ENCODE assay signal across 8 cellular contexts in genomic region chr2:117470311-117471095, GRCh38.
A peak's percentile ranks its signal among the peaks of the same experiment; 100 is the strongest.
DNase-seq lines count a peak whose midpoint lies in the region; ATAC-seq and TF ChIP-seq lines count a peak whose summit lies in the region.

No MANE protein-coding gene starts in this region.

- DNase-seq in natural killer cell (no peak), PC-9 (peak in 1 of 2 experiments; percentile 4), fibroblast of mammary gland (ENCODE audit: low read depth) (peak; percentile 2), vagina (ENCODE audit: extremely low spot score in 2 of 2) (no peak), osteoblast (ENCODE audit: insufficient read length, low spot score, missing footprints) (no peak)
- DNase-seq in natural killer cell treated with Interleukin-12 subunit alpha and Interleukin-12 subunit beta and Interleukin-15 and Interleukin-18, amount 100 ng/mL, for 72 hours (ENCODE audit: low spot score): no peak
- DNase-seq in stimulated activated naive B cell treated with anti-CD40 and anti-IgM and Interleukin-4, amounts not matched to agents 10 μg/mL and 1 μg/mL and 100 μg/mL, for 72 hours: no peak

- no peaks in the 10 kb centered on the region for H3K9me2 ChIP-seq in PC-9 (ENCODE audit: insufficient read depth)

- no peaks in the 10 kb centered on the region for H3K27me3 Mint-ChIP-seq in natural killer cell (ENCODE audit: low read depth in 2 of 2)
- H3K27me3 Mint-ChIP-seq in natural killer cell treated with Interleukin-12 subunit alpha and Interleukin-12 subunit beta and Interleukin-15 and Interleukin-18, amount 100 ng/mL, for 72 hours: no peaks in the 10 kb centered on the region
- no peaks in the 10 kb centered on the region for H3K27me3 Mint-ChIP-seq in stimulated activated naive B cell treated with anti-CD40 and anti-IgM and Interleukin-4, amounts not matched to agents 10 μg/mL and 1 μg/mL and 100 μg/mL, for 72 hours

- H2AFZ ChIP-seq in PC-9: no peak overlapping the region
- no peak overlapping the region for H2AFZ ChIP-seq in osteoblast (ENCODE audit: low read length)

- no peaks in the 10 kb centered on the region for H3F3A ChIP-seq in PC-9 (ENCODE audit: insufficient read depth, low read depth)

- peaks cover 6% of the 10 kb centered on the region for H3K36me3 Mint-ChIP-seq in natural killer cell
- H3K36me3 Mint-ChIP-seq in natural killer cell treated with Interleukin-12 subunit alpha and Interleukin-12 subunit beta and Interleukin-15 and Interleukin-18, amount 100 ng/mL, for 72 hours: no peaks in the 10 kb centered on the region
- H3K36me3 Mint-ChIP-seq in stimulated activated naive B cell treated with anti-CD40 and anti-IgM and Interleukin-4, amounts not matched to agents 10 μg/mL and 1 μg/mL and 100 μg/mL, for 72 hours: no peaks in the 10 kb centered on the region

- H4K20me1 ChIP-seq in PC-9 (ENCODE audit: insufficient read depth): no peaks in the 10 kb centered on the region
- no peaks in the 10 kb centered on the region for H4K20me1 ChIP-seq in osteoblast (ENCODE audit: insufficient read depth, low read length)

- H3K4me2 ChIP-seq in PC-9: no peak overlapping the region
- H3K4me2 ChIP-seq in osteoblast (ENCODE audit: insufficient read depth, low read length): no peak overlapping the region

- BruUV-seq in PC-9 (replicated peaks; lab: Mats Ljungman, UMichigan): no TSS peak

- H3K27ac ChIP-seq in PC-9: no peak overlapping the region
- no peak overlapping the region for H3K27ac ChIP-seq in vagina
- H3K27ac ChIP-seq in osteoblast (ENCODE audit: low read depth, low read length): no peak overlapping the region

- no peak for ATAC-seq in natural killer cell
- no peak for ATAC-seq in natural killer cell treated with Interleukin-12 subunit alpha and Interleukin-12 subunit beta and Interleukin-15 and Interleukin-18, amount 100 ng/mL, for 72 hours
- ATAC-seq in HG03558 (IDR thresholded peaks at IDR 0.05; ENCODE audit: extremely low read depth, unreplicated experiment): peak; percentile 46
- peak; percentile 34 to 51 for ATAC-seq in stimulated activated naive B cell treated with anti-CD40 and anti-IgM and Interleukin-4, amounts not matched to agents 10 μg/mL and 1 μg/mL and 100 μg/mL, for 72 hours (replicated peaks)

- no peak overlapping the region for H3K27ac Mint-ChIP-seq in natural killer cell
- H3K27ac Mint-ChIP-seq in natural killer cell treated with Interleukin-12 subunit alpha and Interleukin-12 subunit beta and Interleukin-15 and Interleukin-18, amount 100 ng/mL, for 72 hours: no peak overlapping the region
- H3K27ac Mint-ChIP-seq in stimulated activated naive B cell treated with anti-CD40 and anti-IgM and Interleukin-4, amounts not matched to agents 10 μg/mL and 1 μg/mL and 100 μg/mL, for 72 hours: no peak overlapping the region

- TF ChIP-seq CTCF in natural killer cell (IDR thresholded peaks at IDR 0.05) (peak; percentile 27), PC-9 (conservative IDR thresholded peaks at IDR 0.05) (peak; percentile 87), fibroblast of mammary gland (conservative IDR thresholded peaks at IDR 0.05; ENCODE audit: control insufficient read depth, insufficient read depth, low read depth, low read length) (no peak), vagina (IDR thresholded peaks at IDR 0.05) (no peak), osteoblast (IDR thresholded peaks at IDR 0.05; ENCODE audit: extremely low read depth, low read depth, low read length) (no peak)

- peaks cover 0 to 5% of the 10 kb centered on the region in 2 donors for H3K9me3 Mint-ChIP-seq in natural killer cell
- peaks cover 6% of the 10 kb centered on the region for H3K9me3 Mint-ChIP-seq in natural killer cell treated with Interleukin-12 subunit alpha and Interleukin-12 subunit beta and Interleukin-15 and Interleukin-18, amount 100 ng/mL, for 72 hours
- peaks cover 5 to 11% of the 10 kb centered on the region in 2 donors for H3K9me3 Mint-ChIP-seq in stimulated activated naive B cell treated with anti-CD40 and anti-IgM and Interleukin-4, amounts not matched to agents 10 μg/mL and 1 μg/mL and 100 μg/mL, for 72 hours

- H3K4me3 ChIP-seq in PC-9 (no peak overlapping the region), fibroblast of mammary gland (ENCODE audit: control insufficient read depth, low read depth, low read length) (no peak overlapping the region), vagina (no peak overlapping the region), osteoblast (ENCODE audit: insufficient read depth, low read length) (no peak overlapping the region)

- intact Hi-C loops in natural killer cell (cut with micrococcal nuclease) (no loop called here), PC-9 (cut with micrococcal nuclease; ENCODE audit: unreplicated experiment) (loop anchor here (2.0 kb wide), 1 partner anchor 314 kb away; no protein-coding TSS in a partner anchor), vagina (cut with DNase I) (no loop called here)

- no peaks in the 10 kb centered on the region for H3K36me3 ChIP-seq in PC-9 (ENCODE audit: low read depth)
- no peaks in the 10 kb centered on the region for H3K36me3 ChIP-seq in vagina
- H3K36me3 ChIP-seq in osteoblast (ENCODE audit: insufficient read depth, low read length): no peaks in the 10 kb centered on the region

- H3K79me2 ChIP-seq in PC-9 (ENCODE audit: low read depth) (no peaks in the 10 kb centered on the region), osteoblast (ENCODE audit: insufficient read depth, low read length) (no peaks in the 10 kb centered on the region)

- H3K4me1 ChIP-seq in PC-9 (replicated peaks; ENCODE audit: insufficient read depth) (no peaks in the 10 kb centered on the region), vagina (no peaks in the 10 kb centered on the region), osteoblast (ENCODE audit: insufficient read depth, low read length) (no peaks in the 10 kb centered on the region)

- H3K27me3 ChIP-seq in PC-9 (ENCODE audit: insufficient read depth, low read depth): peaks cover 6% of the 10 kb centered on the region; the same call in 1 of the 2 replicates
- no peaks in the 10 kb centered on the region for H3K27me3 ChIP-seq in vagina
- no peaks in the 10 kb centered on the region for H3K27me3 ChIP-seq in osteoblast (ENCODE audit: insufficient read depth, low read length)

- H3K9me3 ChIP-seq in PC-9 (ENCODE audit: insufficient read depth, low read depth): no peaks in the 10 kb centered on the region
- H3K9me3 ChIP-seq in vagina: no peaks in the 10 kb centered on the region
- H3K9me3 ChIP-seq in osteoblast (ENCODE audit: low read depth, low read length): peaks cover 2% of the 10 kb centered on the region

- CTCF ChIA-PET in PC-9 (lab: Charles Lee): no interaction called here

- POLR2A ChIA-PET in PC-9 (lab: Charles Lee; ENCODE audit: unreplicated experiment): no interaction called here

- H3K4me3 Mint-ChIP-seq in natural killer cell: no peak overlapping the region
- no peak overlapping the region for H3K4me3 Mint-ChIP-seq in natural killer cell treated with Interleukin-12 subunit alpha and Interleukin-12 subunit beta and Interleukin-15 and Interleukin-18, amount 100 ng/mL, for 72 hours
- no peak overlapping the region for H3K4me3 Mint-ChIP-seq in stimulated activated naive B cell treated with anti-CD40 and anti-IgM and Interleukin-4, amounts not matched to agents 10 μg/mL and 1 μg/mL and 100 μg/mL, for 72 hours

- TF ChIP-seq POLR2A in vagina (IDR thresholded peaks at IDR 0.05): no peak

- no peaks in the 10 kb centered on the region for H3K4me1 Mint-ChIP-seq in natural killer cell
- no peaks in the 10 kb centered on the region for H3K4me1 Mint-ChIP-seq in natural killer cell treated with Interleukin-12 subunit alpha and Interleukin-12 subunit beta and Interleukin-15 and Interleukin-18, amount 100 ng/mL, for 72 hours (ENCODE audit: low read depth in 2 of 2)
- H3K4me1 Mint-ChIP-seq in stimulated activated naive B cell treated with anti-CD40 and anti-IgM and Interleukin-4, amounts not matched to agents 10 μg/mL and 1 μg/mL and 100 μg/mL, for 72 hours: no peaks in the 10 kb centered on the region

Comparison
In these comparisons a context has a peak if more than half of its experiments do, and no peak if none do; other contexts are left out.
1. ATAC-seq: peak in HG03558 (single experiment) and stimulated activated naive B cell treated with anti-CD40 and anti-IgM and Interleukin-4, amounts not matched to agents 10 μg/mL and 1 μg/mL and 100 μg/mL, for 72 hours (2 of 2); none in natural killer cell (0 of 3) and natural killer cell treated with Interleukin-12 subunit alpha and Interleukin-12 subunit beta and Interleukin-15 and Interleukin-18, amount 100 ng/mL, for 72 hours (0 of 2).
2. CTCF ChIP-seq: peak in natural killer cell (single experiment) and PC-9 (single experiment); none in fibroblast of mammary gland (single experiment), vagina (0 of 3) and osteoblast (single experiment).